In the genomic region with DNA sequence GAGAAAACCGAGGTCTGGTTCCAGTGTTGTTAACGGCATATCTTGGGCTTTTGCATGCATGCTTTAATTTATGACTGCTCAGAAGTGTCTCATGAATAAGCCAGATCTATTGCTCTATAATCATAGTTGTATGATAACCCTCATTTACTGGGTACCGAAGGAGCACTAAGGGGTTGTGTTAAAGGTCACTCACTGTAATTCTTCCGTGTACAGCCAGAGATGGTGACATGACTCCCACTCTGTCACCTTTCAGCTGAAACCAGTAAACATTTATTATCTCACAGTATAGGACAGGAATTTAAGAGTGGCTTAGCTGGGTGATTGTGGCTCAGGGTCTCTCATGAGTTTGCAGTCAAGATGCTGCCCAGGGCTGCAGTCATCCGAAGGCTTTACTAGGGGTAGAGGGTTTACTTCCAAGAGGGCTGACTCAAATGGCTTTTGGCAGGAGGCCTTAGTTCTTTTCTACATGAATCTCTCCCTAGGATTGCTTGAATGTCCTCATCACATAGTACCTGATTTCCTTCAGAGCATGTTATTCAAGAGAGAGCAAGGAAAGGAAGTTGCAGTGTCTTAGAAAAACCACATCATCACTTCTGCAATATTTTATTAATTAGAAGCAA, we compare ENCODE assay signal across 16 cellular contexts.
"Had no signal": no experiment of that assay in that cellular context is flagged by ENCODE, and none has a peak within 500 bp of the region (broad histone marks: within the 10 kb centered on the region; RNA-seq: fewer than 3 reads in every experiment).

No MANE protein-coding gene starts in this region.

- H3K27me3 ChIP-seq: hepatocyte, tibial nerve had no signal

- H3K4me3 ChIP-seq: hepatocyte, tibial nerve had no signal

- H3K4me1 ChIP-seq: tibial nerve had no signal

- DNase-seq: activated CD4-positive, alpha-beta T cell treated with anti-CD3 and anti-CD28 coated beads for 4 hours; activated CD8-positive, alpha-beta memory T cell treated with anti-CD3 and anti-CD28 coated beads, Interleukin-2, amount 50 U/mL, for 48 hours; activated gamma-delta T cell treated with Interleukin-2 at 50 U/mL for 16 hours; activated naive CD8-positive, alpha-beta T cell treated with anti-CD3 and anti-CD28 coated beads, Interleukin-2, amount 10 ng/mL, durations not matched to agents 7 days and 5 days; aorta; dermis blood vessel endothelial cell; effector memory CD8-positive, alpha-beta T cell; left ventricle myocardium superior; posterior cingulate gyrus; retina; stimulated activated CD4-positive, alpha-beta T cell treated with anti-CD3 and anti-CD28 coated beads, Interleukin-2, amount 100 ng/mL, for 48 hours; stimulated activated naive B cell treated with anti-CD40 and anti-IgM and Interleukin-4, amounts not matched to agents 10 μg/mL and 1 μg/mL and 100 μg/mL, for 72 hours; substantia nigra; WERI-Rb-1 had no signal

- H3K36me3 ChIP-seq: tibial nerve, WERI-Rb-1 had no signal

- ATAC-seq: effector memory CD8-positive, alpha-beta T cell; left ventricle myocardium superior; stimulated activated naive B cell treated with anti-CD40 and anti-IgM and Interleukin-4, amounts not matched to agents 10 μg/mL and 1 μg/mL and 100 μg/mL, for 72 hours had no signal

- H3K27ac ChIP-seq: hepatocyte, tibial nerve, WERI-Rb-1 had no signal
